In the genomic region with DNA sequence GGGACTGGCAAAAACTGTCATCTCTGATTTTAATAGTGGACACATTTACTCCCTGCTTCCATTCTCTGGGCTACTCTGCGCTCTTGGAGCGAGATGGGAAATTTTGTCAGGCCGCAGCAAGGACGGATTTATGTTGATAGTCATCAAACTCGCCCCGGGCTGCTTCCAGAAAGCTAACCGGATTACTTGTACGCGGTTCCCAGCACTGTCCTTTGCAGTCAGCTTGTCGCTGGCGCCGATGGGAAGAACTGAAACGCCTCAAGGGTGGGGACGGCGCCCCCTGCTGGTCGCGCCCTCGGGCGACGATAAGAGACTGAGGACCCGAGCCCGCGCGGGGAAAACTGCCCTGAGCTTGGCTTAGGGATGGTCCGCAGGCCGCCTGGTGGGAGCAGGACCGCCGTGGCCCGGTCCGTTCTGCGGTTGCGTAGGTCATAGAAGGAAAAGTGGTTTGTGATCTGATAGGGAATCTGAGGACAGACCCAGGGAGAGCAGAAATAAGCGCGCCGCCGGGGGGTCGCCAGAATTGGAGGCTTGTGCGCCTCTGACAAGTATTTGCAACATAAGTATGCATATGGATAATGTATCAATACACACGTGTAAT, we compare ENCODE assay signal across 8 cellular contexts. TPM values are rescaled to one million over a fixed set of nuclear protein-coding genes. Genes with fewer than 3 reads are reported as not detected.
DNase-seq lines count a peak whose midpoint lies in the region; ATAC-seq and TF ChIP-seq lines count a peak whose summit lies in the region.

No MANE protein-coding gene starts in this region.

- no peaks in the 10 kb centered on the region for H3K9me3 Mint-ChIP-seq in chondrocyte (ENCODE audit: low read depth)

- H3K36me3 Mint-ChIP-seq in chondrocyte (ENCODE audit: low read depth), result peaks cover 10% of the 10 kb centered on the region

- peaks cover 31% of the 10 kb centered on the region for H3K27me3 Mint-ChIP-seq in chondrocyte (ENCODE audit: low read depth)

- peaks cover 20% of the 10 kb centered on the region for H3K4me1 Mint-ChIP-seq in chondrocyte (ENCODE audit: low read depth)

- ATAC-seq in HG03342 (IDR thresholded peaks at IDR 0.05; ENCODE audit: unreplicated experiment), result peak; percentile 62

- no peak overlapping the region for H3K27ac Mint-ChIP-seq in chondrocyte (ENCODE audit: unreplicated experiment)

- DNase-seq in AG08396 (ENCODE audit: low spot score) (peak; percentile 75), NCI-H345 treated with DMSO at 0.1 percent for 48 hours (lab: John Stamatoyannopoulos, UW; ENCODE audit: unreplicated experiment) (peak; percentile 85), chondrocyte (ENCODE audit: low spot score) (no peak), kidney tubule cell (ENCODE audit: low spot score) (peak; percentile 89)
- peak; percentile 91 for DNase-seq in activated CD4-positive, CD25-positive, alpha-beta regulatory T cell treated with anti-CD3 and anti-CD28 coated beads, Interleukin-2, amount 50 U/mL, for 72 hours
- DNase-seq in stimulated activated CD4-positive, alpha-beta T cell treated with anti-CD3 and anti-CD28 coated beads, Interleukin-15, amount 100 ng/mL, for 24 hours, result peak; percentile 93

- TF ChIP-seq POLR2A in GM18951 (IDR thresholded peaks at IDR 0.05; ENCODE audit: extremely low read depth, insufficient read depth, insufficient read length), result peak; percentile 48

- TF ChIP-seq CTCF in chondrocyte (IDR thresholded peaks at IDR 0.05), result peak; percentile 99

- in situ Hi-C loops in GM18951 (cut with MboI; ENCODE audit: low sequenced_read_pairs, unreplicated experiment), result no loop called here

- no peak overlapping the region for H3K4me3 Mint-ChIP-seq in chondrocyte (ENCODE audit: unreplicated experiment)

RNA-seq across cellular contexts. Expression of gene ABT1, which starts 1.0 kb away (rescaled TPM):
- total RNA-seq in chondrocyte, result 9.7 to 11.4 TPM (median 10.1 TPM) in 3 replicates

RNA-seq across cellular contexts. Expression of gene HMGN4, which starts 57.6 kb away (rescaled TPM):
- 44.7 to 50.1 TPM (median 47.3 TPM) in 3 replicates for total RNA-seq in chondrocyte
